In the genomic region with DNA sequence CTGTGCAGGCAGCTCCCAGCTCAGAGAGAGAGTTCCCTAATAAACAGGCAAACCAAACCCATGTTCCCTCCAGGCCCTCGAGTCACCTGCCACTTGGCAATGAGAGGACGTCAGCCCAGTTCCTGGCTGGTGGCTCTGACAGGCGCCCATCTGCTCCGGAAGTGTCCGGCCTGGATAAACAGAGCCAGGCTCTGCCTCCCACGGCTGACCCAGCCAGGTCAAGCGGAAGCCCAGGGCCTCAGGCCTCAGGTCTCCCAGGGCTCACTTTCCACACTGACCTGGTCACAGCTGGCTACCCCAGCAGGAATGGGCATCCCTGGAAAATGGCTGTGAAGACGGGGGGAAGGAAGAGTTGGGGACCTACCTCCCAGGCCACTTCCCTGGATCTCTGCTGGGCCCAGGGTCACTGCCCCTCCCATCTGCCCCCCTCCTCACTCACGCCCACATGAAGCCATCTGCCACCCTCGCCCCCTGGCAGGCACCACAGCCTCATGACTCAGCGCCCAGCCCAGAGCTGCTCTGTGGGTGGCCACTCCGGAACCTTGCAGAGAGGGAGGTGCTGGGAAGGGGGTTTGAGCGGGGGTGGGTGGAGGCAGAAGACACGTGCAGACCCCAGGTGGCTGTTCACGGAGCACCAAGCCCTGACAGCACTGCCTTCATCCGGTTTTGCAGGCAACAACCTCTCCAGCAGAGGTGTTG, we compare ENCODE assay signal across 9 cellular contexts. TPM values are rescaled to one million over a fixed set of nuclear protein-coding genes. Genes with fewer than 3 reads are reported as not detected.
DNase-seq lines count a peak whose midpoint lies in the region; TF ChIP-seq lines count a peak whose summit lies in the region.
"Had no signal": no experiment of that assay in that cellular context is flagged by ENCODE, and none has a peak within 500 bp of the region (broad histone marks: within the 10 kb centered on the region; RNA-seq: fewer than 3 reads in every experiment).

No MANE protein-coding gene starts in this region.

- WGBS in smooth muscle cell (ENCODE audit: low lambda C conversion rate) = 69% methylated on average over 14 of the region's 16 CpGs

- H4K20me1 ChIP-seq in smooth muscle cell (ENCODE audit: low read depth) = no peaks in the 10 kb centered on the region

- H3K4me1 ChIP-seq in smooth muscle cell (ENCODE audit: low read depth) = no peaks in the 10 kb centered on the region
- H3K4me1 ChIP-seq: uterus had no signal

- no peaks in the 10 kb centered on the region for H3F3A ChIP-seq in smooth muscle cell (ENCODE audit: low read depth)

- H3K79me2 ChIP-seq in smooth muscle cell (ENCODE audit: low read depth) = no peaks in the 10 kb centered on the region

- H2AFZ ChIP-seq in smooth muscle cell (ENCODE audit: low read depth) = no peak overlapping the region

- peak; percentile 18 for DNase-seq in NCI-H2029 (lab: John Stamatoyannopoulos, UW)
- no peak for DNase-seq in NCI-H2029 treated with DMSO at 0.1 percent for 48 hours (lab: John Stamatoyannopoulos, UW)
- peak; percentile 38 for DNase-seq in activated CD4-positive, alpha-beta T cell treated with anti-CD3 and anti-CD28 coated beads for 48 hours
- DNase-seq in epithelial cell of esophagus (ENCODE audit: low read depth) = peak; percentile 5
- DNase-seq in stimulated activated CD4-positive, alpha-beta T cell treated with anti-CD3 and anti-CD28 coated beads, Interleukin-12 subunit alpha, Interleukin-12 subunit beta, amount 100 ng/mL, for 4 hours = peak; percentile 35
- no peak for DNase-seq in cortex of kidney (lab: John Stamatoyannopoulos, UW)
- no peak for DNase-seq in SW 1271 (lab: John Stamatoyannopoulos, UW)
- no peak for DNase-seq in smooth muscle cell (lab: John Stamatoyannopoulos, UW; ENCODE audit: unreplicated experiment)

- TF ChIP-seq CTCF in epithelial cell of esophagus (IDR thresholded peaks at IDR 0.05; ENCODE audit: insufficient read depth, low read depth, low read length, missing control alignments) = no peak
- no peak for TF ChIP-seq CTCF in smooth muscle cell (IDR thresholded peaks at IDR 0.05; ENCODE audit: borderline replicate concordance, insufficient read depth, poor library complexity, severe bottlenecking)

- no peaks in the 10 kb centered on the region for H3K27me3 ChIP-seq in smooth muscle cell (ENCODE audit: low read depth)
- H3K27me3 ChIP-seq: uterus had no signal

- H3K9ac ChIP-seq in smooth muscle cell (ENCODE audit: low read depth) = no peak overlapping the region

- H3K9me3 ChIP-seq in smooth muscle cell (replicated peaks; ENCODE audit: low read depth) = no peaks in the 10 kb centered on the region
- H3K9me3 ChIP-seq: uterus had no signal

- H3K4me3 ChIP-seq in epithelial cell of esophagus (ENCODE audit: low read length) (no peak overlapping the region), smooth muscle cell (no peak overlapping the region)
- H3K4me3 ChIP-seq: uterus had no signal

- no peaks in the 10 kb centered on the region for H3K36me3 ChIP-seq in smooth muscle cell (ENCODE audit: low read depth)
- H3K36me3 ChIP-seq: uterus had no signal

- H3K4me2 ChIP-seq in smooth muscle cell = no peak overlapping the region

- H3K27ac ChIP-seq in smooth muscle cell (ENCODE audit: low read depth) = no peak overlapping the region
- H3K27ac ChIP-seq: uterus had no signal

RNA-seq across cellular contexts. Expression of gene DUSP5, which starts 37.4 kb away (rescaled TPM):
- 22.7 and 23.6 TPM in 2 replicates for total RNA-seq in smooth muscle cell
- 13.6 and 22.6 TPM in 2 replicates for polyA plus RNA-seq in smooth muscle cell

Comparison
In these comparisons a context has a peak if more than half of its experiments do, and no peak if none do; other contexts are left out.
1. DNase-seq: peak in NCI-H2029 (single experiment), activated CD4-positive, alpha-beta T cell treated with anti-CD3 and anti-CD28 coated beads for 48 hours (single experiment), epithelial cell of esophagus (single experiment) and stimulated activated CD4-positive, alpha-beta T cell treated with anti-CD3 and anti-CD28 coated beads, Interleukin-12 subunit alpha, Interleukin-12 subunit beta, amount 100 ng/mL, for 4 hours (single experiment); none in NCI-H2029 treated with DMSO at 0.1 percent for 48 hours (single experiment), cortex of kidney (single experiment), SW 1271 (0 of 2) and smooth muscle cell (single experiment).